19 cellular contexts compared by ENCODE assay signal in genomic region chr1:30049748-30050147, GRCh38.
"Had no signal": no experiment of that assay in that cellular context is flagged by ENCODE, and none has a peak within 500 bp of the region (broad histone marks: within the 10 kb centered on the region; RNA-seq: fewer than 3 reads in every experiment).

No MANE protein-coding gene starts in this region.

- H3K4me3 Mint-ChIP-seq: memory B cell, nephron progenitor cell had no signal

- H3K36me3 Mint-ChIP-seq: memory B cell had no signal

- H3K9me3 Mint-ChIP-seq: memory B cell, nephron progenitor cell had no signal

- H3K27ac ChIP-seq: epithelial cell of prostate, esophagus muscularis mucosa, gastrocnemius medialis, left ventricle myocardium inferior, lower lobe of right lung, sigmoid colon, skin epidermis, stomach, upper lobe of left lung, vagina had no signal

- H3K27me3 ChIP-seq: upper lobe of left lung, vagina had no signal

- H3K36me3 ChIP-seq: esophagus muscularis mucosa, gastrocnemius medialis, left ventricle myocardium inferior, lower lobe of right lung, sigmoid colon, stomach, upper lobe of left lung, vagina had no signal

- H3K4me1 ChIP-seq: esophagus muscularis mucosa, gastrocnemius medialis, left ventricle myocardium inferior, lower lobe of right lung, sigmoid colon, stomach, upper lobe of left lung, vagina had no signal

- H3K9me3 ChIP-seq: esophagus muscularis mucosa, gastrocnemius medialis, left ventricle myocardium inferior, lower lobe of right lung, sigmoid colon, stomach, upper lobe of left lung, vagina had no signal

- H3K27ac Mint-ChIP-seq: memory B cell, nephron progenitor cell had no signal

- ATAC-seq: gastrocnemius medialis, lower lobe of right lung had no signal

- H3K4me1 Mint-ChIP-seq: memory B cell had no signal

- H3K4me3 ChIP-seq: esophagus muscularis mucosa, gastrocnemius medialis, left ventricle myocardium inferior, lower lobe of right lung, sigmoid colon, skin epidermis, stomach, upper lobe of left lung, vagina had no signal

- DNase-seq: effector memory CD4-positive, alpha-beta T cell; gastrocnemius medialis; glutamatergic neuron; left ventricle myocardium inferior; lower lobe of right lung; midbrain; nephron progenitor cell; posterior cingulate gyrus; sigmoid colon; stimulated activated CD4-positive, alpha-beta T cell treated with anti-CD3 and anti-CD28 coated beads, Interleukin-12 subunit alpha, Interleukin-12 subunit beta, amount 100 ng/mL, for 4 hours; stimulated activated naive CD4-positive, alpha-beta T cell; substantia nigra had no signal
